ENCODE assay signal across 8 cellular contexts in the genomic region with DNA sequence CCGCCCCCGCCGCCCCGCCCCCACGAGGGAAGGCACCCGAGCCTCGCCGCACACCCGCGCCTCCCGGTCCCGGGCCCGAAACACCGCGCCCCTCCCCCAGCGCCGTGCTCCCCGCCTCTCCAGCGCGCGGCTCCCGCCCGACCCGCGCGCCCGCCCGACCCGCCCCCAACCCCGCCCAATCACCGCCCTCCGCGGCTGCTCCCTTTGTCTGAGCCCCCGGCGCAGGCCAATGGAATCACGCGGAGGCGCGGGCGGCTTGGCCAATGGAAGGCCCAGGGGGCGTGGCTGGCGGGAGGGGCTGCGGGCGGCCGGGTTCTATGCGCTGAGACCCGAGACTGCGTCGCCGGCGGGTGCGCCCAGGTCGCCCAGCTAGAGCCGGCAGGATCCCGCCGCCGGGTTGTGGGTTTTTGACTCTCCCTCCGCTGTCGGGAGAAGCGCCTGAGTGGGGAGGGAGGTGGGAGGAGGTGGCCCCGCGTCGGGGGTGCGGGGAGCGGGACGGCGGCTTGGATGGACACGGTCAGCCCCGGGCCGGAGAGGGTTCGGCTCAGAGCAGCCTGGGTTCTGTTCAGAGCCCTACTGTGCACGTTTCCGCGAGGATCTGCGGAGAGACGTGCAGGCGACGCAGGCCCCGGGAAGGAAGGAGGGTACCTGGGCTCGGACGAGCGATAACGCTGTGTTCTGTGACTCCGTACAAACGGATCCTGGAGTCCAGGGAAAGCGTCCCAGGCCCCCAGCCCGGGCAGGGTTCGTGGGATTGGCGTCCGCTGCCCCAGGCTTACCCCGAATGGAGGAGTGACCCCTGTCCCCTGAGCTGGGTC. TPM values are rescaled to one million over a fixed set of nuclear protein-coding genes. Genes with fewer than 3 reads are reported as not detected.
DNase-seq lines count a peak whose midpoint lies in the region; ATAC-seq, FAIRE-seq and TF ChIP-seq lines count a peak whose summit lies in the region.

No MANE protein-coding gene starts in this region.

- no peak overlapping the region for H2AFZ ChIP-seq in HepG2 (ENCODE audit: low read length)

- peak in 1 of 2 experiments; percentile 69; a peak in 2 of 4 replicates for TF ChIP-seq POLR2A in HepG2 (IDR thresholded peaks at IDR 0.05; ENCODE audit: insufficient read depth in 1 of 2, low read depth in 2 of 2, low read length in 2 of 2)

- TSS peak; percentile 85 for BruUV-seq in HepG2 (replicated peaks; lab: Mats Ljungman, UMichigan)

- peaks cover 5 to 75% of the 10 kb centered on the region in 2 experiments; a peak in 4 of 5 replicates for H3K27me3 ChIP-seq in HepG2 (ENCODE audit: control insufficient read depth in 1 of 2, insufficient read depth in 2 of 2, low read length in 2 of 2)

- no peak for TF ChIP-seq CTCF in AG09319 (IDR thresholded peaks at IDR 0.05; ENCODE audit: low read depth, low read length)
- no peak for TF ChIP-seq CTCF in HepG2 (CRISPR knock-in tag; IDR thresholded peaks at IDR 0.05)

- intact Hi-C loops in HepG2 (cut with micrococcal nuclease; ENCODE audit: unreplicated experiment), result no loop called here

- POLR2A ChIA-PET in HepG2 (lab: Yijun Ruan, JAX), result interaction anchor here (0.9 to 1.4 kb wide), 5 partner anchors 12 to 45 kb away, joined by 3 to 7 read pairs (median 3); no protein-coding TSS in a partner anchor

- H4K20me1 ChIP-seq in HepG2 (ENCODE audit: insufficient read depth, low read length), result 0 out of 2 replicates have a peak, but pooled peaks cover 3% of the 10 kb centered on the region

- ATAC-seq in HG03442 (IDR thresholded peaks at IDR 0.05; ENCODE audit: unreplicated experiment), result peak; percentile 71
- ATAC-seq in HepG2, result peak; percentile 85

- FAIRE-seq in GM19239 (lab: Jason Lieb, UNC) (peak; percentile 64), HepG2 (lab: Jason Lieb, UNC) (peak; percentile 42)

- peak overlapping the region; percentile 61 for H3K9ac ChIP-seq in HepG2 (ENCODE audit: insufficient read depth, low read depth, low read length)

- H3K9me3 ChIP-seq in HepG2 (ENCODE audit: low read length), result no peaks in the 10 kb centered on the region

- DNase-seq in AG09319 (ENCODE audit: extremely low read depth, low read depth), result peak; percentile 89
- peak; percentile 100 for DNase-seq in GM19239 (ENCODE audit: insufficient read length, low spot score)
- peak; percentile 92 for DNase-seq in NCI-H526 treated with DMSO at 0.1 percent for 48 hours (lab: John Stamatoyannopoulos, UW)
- peak; percentile 82 to 91 for DNase-seq in activated CD4-positive, alpha-beta T cell treated with anti-CD3 and anti-CD28 coated beads, Interleukin-2, amount 50 U/mL, for 24 hours (ENCODE audit: low read depth in 1 of 2, low spot score in 1 of 2)
- DNase-seq in dedifferentiated amniotic fluid mesenchymal stem cell (ENCODE audit: extremely low spot score), result peak; percentile 95
- peak; percentile 96 for DNase-seq in HepG2 (ENCODE audit: low spot score)
- peak; percentile 94 for DNase-seq in stimulated activated CD4-positive, alpha-beta T cell treated with anti-CD3 and anti-CD28 coated beads, Interleukin-2, amount 100 ng/mL, for 4 hours (ENCODE audit: low read depth)

- peak overlapping the region; percentile 66 to 85 (median 78) for H3K4me3 ChIP-seq in HepG2 (replicated peaks in 1 of 3; ENCODE audit: insufficient read depth in 1 of 3, low read depth in 2 of 3, low read length in 3 of 3)

- H3K79me2 ChIP-seq in HepG2 (ENCODE audit: insufficient read depth, low read length), result peaks cover 27% of the 10 kb centered on the region

- WGBS in HepG2 (ENCODE audit: low lambda C conversion rate), result 0% methylated on average over 29 of the region's 91 CpGs

- TF ChIP-seq RAD21 in HepG2 (CRISPR knock-in tag; IDR thresholded peaks at IDR 0.05), result no peak

- no peak overlapping the region for H3K27ac ChIP-seq in HepG2 (ENCODE audit: extremely low read length, insufficient read depth, low read length)

- peak overlapping the region; percentile 96 for H3K4me2 ChIP-seq in HepG2 (ENCODE audit: low read depth, low read length)

- CTCF ChIA-PET in HepG2 (lab: Yijun Ruan, JAX; ENCODE audit: low intra/inter-chr PET ratio, low total read pairs), result no interaction called here

- no peaks in the 10 kb centered on the region for H3K36me3 ChIP-seq in HepG2 (replicated peaks in 1 of 2; ENCODE audit: control insufficient read depth in 1 of 2, insufficient read depth in 2 of 2, low read length in 2 of 2)

- in situ Hi-C loops in HepG2 (cut with HindIII; ENCODE audit: extremely low pct_ligation_motif_present, low pct_unique_long_range_greater_than_20kb), result no loop called here

- TF ChIP-seq EP300 in HepG2 (IDR thresholded peaks at IDR 0.05; ENCODE audit: low read depth in 2 of 2, low read length in 2 of 2), result 0 out of 4 replicates have a peak, but pooled peaks of 1 of the 2 experiments have one; percentile 4
- TF ChIP-seq EP300 in HepG2 (CRISPR knock-in tag; IDR thresholded peaks at IDR 0.05; ENCODE audit: borderline replicate concordance), result no peak

- peaks cover 87% of the 10 kb centered on the region for H3K4me1 ChIP-seq in HepG2 (ENCODE audit: insufficient read depth, low read length)

TF ChIP-seq in HepG2, 621 proteins besides CTCF, POLR2A, EP300 and RAD21 (continues in another document):
- TF ChIP-seq POLR2G (IDR thresholded peaks at IDR 0.05; ENCODE audit: low read depth, low read length), result peak; percentile 78
- peak; percentile 33; the same call in 1 of the 2 replicates for TF ChIP-seq ZNF564 (CRISPR knock-in tag; IDR thresholded peaks at IDR 0.05)
- TF ChIP-seq HIVEP1 (CRISPR knock-in tag; IDR thresholded peaks at IDR 0.05), result 0 out of 2 replicates have a peak, but pooled peaks have one; percentile 15
- TF ChIP-seq TAF1 (CRISPR knock-in tag; IDR thresholded peaks at IDR 0.05), result peak; percentile 78
- TF ChIP-seq, protein P1, sequence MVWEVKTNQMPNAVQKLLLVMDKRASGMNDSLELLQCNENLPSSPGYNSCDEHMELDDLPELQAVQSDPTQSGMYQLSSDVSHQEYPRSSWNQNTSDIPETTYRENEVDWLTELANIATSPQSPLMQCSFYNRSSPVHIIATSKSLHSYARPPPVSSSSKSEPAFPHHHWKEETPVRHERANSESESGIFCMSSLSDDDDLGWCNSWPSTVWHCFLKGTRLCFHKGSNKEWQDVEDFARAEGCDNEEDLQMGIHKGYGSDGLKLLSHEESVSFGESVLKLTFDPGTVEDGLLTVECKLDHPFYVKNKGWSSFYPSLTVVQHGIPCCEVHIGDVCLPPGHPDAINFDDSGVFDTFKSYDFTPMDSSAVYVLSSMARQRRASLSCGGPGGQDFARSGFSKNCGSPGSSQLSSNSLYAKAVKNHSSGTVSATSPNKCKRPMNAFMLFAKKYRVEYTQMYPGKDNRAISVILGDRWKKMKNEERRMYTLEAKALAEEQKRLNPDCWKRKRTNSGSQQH (CRISPR knock-in tag; IDR thresholded peaks at IDR 0.05; ENCODE audit: low read depth), result peak; percentile 85
- TF ChIP-seq KLF11 (CRISPR knock-in tag; IDR thresholded peaks at IDR 0.05), result peak; percentile 75; the same call in 1 of the 2 replicates
- TF ChIP-seq ZNF563 (CRISPR knock-in tag; IDR thresholded peaks at IDR 0.05), result no peak

RNA-seq across cellular contexts. Expression of a gene that starts 49.0 kb away (rescaled TPM):
- total RNA-seq in HepG2 (2016; rRNA removed; fragmentation: Illumina TruSeq; extraction: Trizol), result 0.94 and 1.7 TPM in 2 replicates
- 1.4 and 1.8 TPM in 2 replicates for total RNA-seq in HepG2 (2016; cell fraction: cytosol; rRNA removed; fragmentation: Illumina TruSeq; extraction: Trizol; ENCODE audit: low read depth)
- total RNA-seq in HepG2 (2016; cell fraction: insoluble cytoplasmic fraction; rRNA removed; fragmentation: Illumina TruSeq; extraction: Trizol), result 1.2 and 1.8 TPM in 2 replicates
- total RNA-seq in HepG2 (2016; cell fraction: membrane; rRNA removed; fragmentation: Illumina TruSeq; extraction: Trizol), result 1.2 and 1.9 TPM in 2 replicates
- total RNA-seq in HepG2 (2016; cell fraction: nucleus; rRNA removed; fragmentation: Illumina TruSeq; extraction: Trizol), result 2.8 and 3.9 TPM in 2 replicates
- 1.4 TPM in 2 replicates for polyA plus RNA-seq in HepG2 (2011; rRNA removed)
- polyA plus RNA-seq in HepG2 (2011; cell fraction: cytosol; rRNA removed), result 0.42 and 0.64 TPM in 2 replicates
- 15.9 and 22.2 TPM in 2 replicates for polyA plus RNA-seq in HepG2 (2011; cell fraction: nucleus; rRNA removed)
- 1.8 and 2.5 TPM in 2 replicates for polyA plus RNA-seq in HepG2 (2012)
- polyA plus RNA-seq in HepG2 (2016; cell fraction: cytosol; fragmentation: Illumina TruSeq; extraction: Trizol; ENCODE audit: low read depth), result 1.1 and 1.4 TPM in 2 replicates
- polyA plus RNA-seq in HepG2 (2016; cell fraction: insoluble cytoplasmic fraction; fragmentation: Illumina TruSeq; extraction: Trizol; ENCODE audit: low read depth), result 1.3 and 1.9 TPM in 2 replicates
- polyA plus RNA-seq in HepG2 (2016; cell fraction: membrane; fragmentation: Illumina TruSeq; extraction: Trizol; ENCODE audit: low read depth), result 1.9 and 2.3 TPM in 2 replicates
- 9.5 and 11.0 TPM in 2 replicates for polyA plus RNA-seq in HepG2 (2016; cell fraction: nucleus; fragmentation: Illumina TruSeq; extraction: Trizol; ENCODE audit: insufficient read depth, low read depth)
- polyA minus RNA-seq in HepG2 (2011; rRNA and poly(A)+ RNA removed; ENCODE audit: low replicate concordance), result 1.7 and 5.4 TPM in 2 replicates
- polyA minus RNA-seq in HepG2 (2011; cell fraction: cytosol; rRNA and poly(A)+ RNA removed), result 1.1 and 1.9 TPM in 2 replicates
- polyA minus RNA-seq in HepG2 (2011; cell fraction: nucleus; rRNA and poly(A)+ RNA removed), result 5.5 and 5.9 TPM in 2 replicates

RNA-seq across cellular contexts. Expression of a gene that starts 51.2 kb away (rescaled TPM):
- 23.0 and 55.8 TPM in 2 replicates for total RNA-seq in HepG2 (2016; rRNA removed; fragmentation: Illumina TruSeq; extraction: Trizol)
- 18.5 and 23.3 TPM in 2 replicates for total RNA-seq in HepG2 (2016; cell fraction: cytosol; rRNA removed; fragmentation: Illumina TruSeq; extraction: Trizol; ENCODE audit: low read depth)
- 19.1 and 55.8 TPM in 2 replicates for total RNA-seq in HepG2 (2016; cell fraction: insoluble cytoplasmic fraction; rRNA removed; fragmentation: Illumina TruSeq; extraction: Trizol)
- 18.8 and 20.0 TPM in 2 replicates for total RNA-seq in HepG2 (2016; cell fraction: membrane; rRNA removed; fragmentation: Illumina TruSeq; extraction: Trizol)
- 52.6 and 64.0 TPM in 2 replicates for total RNA-seq in HepG2 (2016; cell fraction: nucleus; rRNA removed; fragmentation: Illumina TruSeq; extraction: Trizol)
- 23.4 and 33.6 TPM in 2 replicates for polyA plus RNA-seq in HepG2 (2011; rRNA removed)
- polyA plus RNA-seq in HepG2 (2011; cell fraction: cytosol; rRNA removed), result 20.1 and 34.6 TPM in 2 replicates
- 63.4 and 88.4 TPM in 2 replicates for polyA plus RNA-seq in HepG2 (2011; cell fraction: nucleus; rRNA removed)
- 22.8 and 28.0 TPM in 2 replicates for polyA plus RNA-seq in HepG2 (2012)
- polyA plus RNA-seq in HepG2 (2016; cell fraction: cytosol; fragmentation: Illumina TruSeq; extraction: Trizol; ENCODE audit: low read depth), result 5.7 and 7.1 TPM in 2 replicates
- 19.7 and 23.4 TPM in 2 replicates for polyA plus RNA-seq in HepG2 (2016; cell fraction: insoluble cytoplasmic fraction; fragmentation: Illumina TruSeq; extraction: Trizol; ENCODE audit: low read depth)
- polyA plus RNA-seq in HepG2 (2016; cell fraction: membrane; fragmentation: Illumina TruSeq; extraction: Trizol; ENCODE audit: low read depth), result 10.4 and 11.4 TPM in 2 replicates
- polyA plus RNA-seq in HepG2 (2016; cell fraction: nucleus; fragmentation: Illumina TruSeq; extraction: Trizol; ENCODE audit: insufficient read depth, low read depth), result 123 and 129 TPM in 2 replicates
- polyA minus RNA-seq in HepG2 (2011; rRNA and poly(A)+ RNA removed; ENCODE audit: low replicate concordance), result 53.9 and 165 TPM in 2 replicates
- 62.7 and 77.3 TPM in 2 replicates for polyA minus RNA-seq in HepG2 (2011; cell fraction: cytosol; rRNA and poly(A)+ RNA removed)
- 25.7 and 27.8 TPM in 2 replicates for polyA minus RNA-seq in HepG2 (2011; cell fraction: nucleus; rRNA and poly(A)+ RNA removed)
